Comparison of ENCODE assay signal across 10 cellular contexts in the genomic region with DNA sequence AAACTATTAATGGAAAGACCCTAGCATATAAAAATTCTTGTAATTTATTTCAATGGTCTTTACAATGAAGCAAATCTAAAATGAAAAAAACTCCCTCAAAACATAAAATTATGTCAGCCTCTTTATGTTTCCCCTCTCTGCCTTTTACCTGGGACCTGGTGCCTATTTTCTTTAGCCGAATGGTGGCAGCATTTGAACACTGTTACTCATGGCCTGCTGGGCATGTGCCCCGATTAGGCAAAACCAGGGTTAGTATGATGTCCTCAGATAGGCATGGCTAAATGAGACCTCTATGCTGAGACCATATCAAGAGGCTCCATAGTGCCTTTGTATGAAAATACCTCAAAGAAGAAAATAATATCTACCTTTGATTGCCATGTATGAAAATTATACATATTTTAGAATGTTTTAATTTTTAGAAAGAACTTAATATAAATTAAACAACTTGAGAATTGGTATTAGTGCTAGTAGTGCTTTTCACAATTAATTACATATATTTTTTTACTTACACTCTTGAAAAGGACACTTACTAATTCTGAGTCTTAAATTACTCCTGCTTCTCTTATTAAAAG. TPM values are rescaled to one million over a fixed set of nuclear protein-coding genes. Genes with fewer than 3 reads are reported as not detected.
DNase-seq lines count a peak whose midpoint lies in the region; ATAC-seq, FAIRE-seq and TF ChIP-seq lines count a peak whose summit lies in the region.
"Had no signal": no experiment of that assay in that cellular context is flagged by ENCODE, and none has a peak within 500 bp of the region (broad histone marks: within the 10 kb centered on the region; RNA-seq: fewer than 3 reads in every experiment).

No MANE protein-coding gene starts in this region.

- H3K9me3 ChIP-seq in upper lobe of left lung = no peaks in the 10 kb centered on the region
- H3K9me3 ChIP-seq: SJSA1 had no signal

- H3K27ac ChIP-seq in upper lobe of left lung = no peak overlapping the region
- H3K27ac ChIP-seq: SJSA1 had no signal

- DNase-seq in D721Med (ENCODE audit: insufficient read length, low spot score) = no peak
- DNase-seq in HTR-8/SVneo (ENCODE audit: insufficient read length, low spot score) = peak; percentile 33
- peak; percentile 32 for DNase-seq in RPMI7951 (ENCODE audit: low read depth)
- DNase-seq in fibroblast of peridontal ligament (ENCODE audit: extremely low read depth) = peak; percentile 62
- DNase-seq in putamen (ENCODE audit: low spot score) = no peak
- no peak for DNase-seq in upper lobe of left lung

- FAIRE-seq in D721Med (lab: Jason Lieb, UNC) (no peak), HTR-8/SVneo (lab: Jason Lieb, UNC) (no peak)

- H3K4me1 ChIP-seq in upper lobe of left lung = no peaks in the 10 kb centered on the region
- H3K4me1 ChIP-seq: SJSA1 had no signal

- ATAC-seq in GM18867 (IDR thresholded peaks at IDR 0.05; ENCODE audit: unreplicated experiment) (peak; percentile 71), GM18873 (IDR thresholded peaks at IDR 0.05; ENCODE audit: low FRiP score, unreplicated experiment) (no peak), upper lobe of left lung (ENCODE audit: low FRiP score in 2 of 2) (no peak)

- WGBS in upper lobe of left lung, 2 donors = 44 to 50% methylated on average over 2 of the region's 2 CpGs

- no peak for TF ChIP-seq EP300 in upper lobe of left lung (IDR thresholded peaks at IDR 0.05)

- H3K36me3 ChIP-seq in upper lobe of left lung = no peaks in the 10 kb centered on the region
- H3K36me3 ChIP-seq: SJSA1 had no signal

- no peak overlapping the region for H3K4me3 ChIP-seq in upper lobe of left lung
- H3K4me3 ChIP-seq: SJSA1 had no signal

- TF ChIP-seq CTCF in D721Med (IDR thresholded peaks at IDR 0.05; ENCODE audit: insufficient read depth, missing control alignments) (peak; percentile 39), upper lobe of left lung (IDR thresholded peaks at IDR 0.05) (no peak)

- no peaks in the 10 kb centered on the region for H3K27me3 ChIP-seq in upper lobe of left lung
- H3K27me3 ChIP-seq: SJSA1 had no signal

- TF ChIP-seq POLR2A in upper lobe of left lung (IDR thresholded peaks at IDR 0.05) = no peak

RNA-seq across cellular contexts. Expression of a gene that starts 22.5 kb away (rescaled TPM):
- not detected in 2 replicates for total RNA-seq in RPMI7951 (2014; rRNA removed; shearing (Covaris generic))
- not detected for total RNA-seq in upper lobe of left lung
- total RNA-seq: SJSA1, subcutaneous adipose tissue had no signal

Comparison
In these comparisons a context has a peak if more than half of its experiments do, and no peak if none do; other contexts are left out.
1. DNase-seq: peak in HTR-8/SVneo (single experiment), RPMI7951 (single experiment) and fibroblast of peridontal ligament (single experiment); none in D721Med (single experiment), putamen (single experiment) and upper lobe of left lung (0 of 2).